Comparison of ENCODE assay signal across 8 cellular contexts in the genomic region with DNA sequence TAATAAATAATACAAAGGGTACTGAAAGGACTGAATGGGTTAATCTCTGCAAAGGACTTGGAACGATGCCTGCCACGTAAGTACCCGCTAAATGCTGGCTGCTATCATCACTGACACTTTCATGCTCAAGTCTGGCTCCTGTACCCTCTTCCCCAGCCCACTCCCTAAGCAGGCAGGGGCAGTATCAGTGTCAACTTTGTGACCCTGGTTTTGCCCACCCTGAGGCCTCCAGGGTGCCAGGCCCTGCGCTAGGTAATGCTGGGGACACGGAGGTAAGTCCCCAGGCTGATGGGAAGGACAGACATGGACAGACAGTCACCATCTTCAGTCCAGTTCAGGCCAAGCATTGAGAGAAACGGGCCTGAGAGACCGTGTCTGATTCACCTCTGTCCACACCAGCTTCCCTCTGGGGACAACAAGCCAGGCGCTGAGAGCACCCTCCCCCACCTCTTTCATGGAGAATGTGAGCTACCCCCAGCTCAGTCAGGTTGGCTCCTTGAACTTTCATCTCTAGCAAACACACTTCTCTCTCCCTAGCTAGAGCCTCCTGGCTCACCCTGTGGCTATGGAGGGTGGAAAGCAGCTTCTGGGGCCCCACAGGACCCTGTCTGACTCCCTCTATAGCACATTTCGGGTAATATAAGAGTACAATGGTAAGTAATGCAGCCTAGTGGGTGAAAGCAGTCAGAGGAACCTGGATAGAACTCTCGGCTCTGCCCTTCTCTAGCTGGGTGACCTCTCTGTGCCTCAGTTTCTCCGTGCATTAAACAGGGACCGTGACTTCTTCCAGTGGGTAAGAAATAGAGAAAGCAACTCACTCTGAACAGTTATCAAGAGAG. TPM values are rescaled to one million over a fixed set of nuclear protein-coding genes. Genes with fewer than 3 reads are reported as not detected.
A peak's percentile ranks its signal among the peaks of the same experiment; 100 is the strongest.
DNase-seq lines count a peak whose midpoint lies in the region; ATAC-seq, FAIRE-seq and TF ChIP-seq lines count a peak whose summit lies in the region.

No MANE protein-coding gene starts in this region.

- H3K4me1 ChIP-seq in ACC112 (ENCODE audit: control insufficient read depth, insufficient read depth, low read length, unreplicated experiment) (peaks cover 28% of the 10 kb centered on the region), muscle layer of duodenum (ENCODE audit: control insufficient read depth in 1 of 2, insufficient read depth in 2 of 2, low read length in 2 of 2) (peaks cover 0 to 31% of the 10 kb centered on the region in 2 donors)

- peaks cover 18% of the 10 kb centered on the region for H3K36me3 Mint-ChIP-seq in T-helper 2 cell treated with Interferon-gamma antibody and Interleukin-4, amounts not matched to agents 5 μg/mL and 100 μg/mL, for 36 hours (ENCODE audit: low read depth)

- H3K4me1 Mint-ChIP-seq in T-helper 2 cell treated with Interferon-gamma antibody and Interleukin-4, amounts not matched to agents 5 μg/mL and 100 μg/mL, for 36 hours (ENCODE audit: low read depth) = peaks cover 57% of the 10 kb centered on the region

- H2AFZ ChIP-seq in ACC112 (ENCODE audit: low read length, unreplicated experiment) = peak overlapping the region; percentile 20

- peak overlapping the region; percentile 96 for H3K27ac Mint-ChIP-seq in T-helper 2 cell treated with Interferon-gamma antibody and Interleukin-4, amounts not matched to agents 5 μg/mL and 100 μg/mL, for 36 hours

- no peaks in the 10 kb centered on the region for H3K9me3 Mint-ChIP-seq in T-helper 2 cell treated with Interferon-gamma antibody and Interleukin-4, amounts not matched to agents 5 μg/mL and 100 μg/mL, for 36 hours

- no peak for TF ChIP-seq CTCF in epithelial cell of esophagus (IDR thresholded peaks at IDR 0.05; ENCODE audit: insufficient read depth, low read depth, low read length, missing control alignments)

- FAIRE-seq in GM12892 (lab: Jason Lieb, UNC) = peak; percentile 46

- H3K27me3 ChIP-seq in ACC112 (ENCODE audit: insufficient read depth, low read length) (no peaks in the 10 kb centered on the region), muscle layer of duodenum (ENCODE audit: low read depth, low read length) (no peaks in the 10 kb centered on the region)

- H3K9me3 ChIP-seq in muscle layer of duodenum (ENCODE audit: control insufficient read depth in 1 of 2, low read length in 2 of 2) = no peaks in the 10 kb centered on the region

- H3K27me3 Mint-ChIP-seq in T-helper 2 cell treated with Interferon-gamma antibody and Interleukin-4, amounts not matched to agents 5 μg/mL and 100 μg/mL, for 36 hours (ENCODE audit: low read depth) = no peaks in the 10 kb centered on the region

- peak overlapping the region; percentile 82 for H3K4me3 ChIP-seq in ACC112 (ENCODE audit: low read depth, low read length)
- peak overlapping the region; percentile 78 for H3K4me3 ChIP-seq in epithelial cell of esophagus (ENCODE audit: low read length)
- peak overlapping the region; percentile 89 to 99 for H3K4me3 ChIP-seq in muscle layer of duodenum (ENCODE audit: low read depth in 1 of 2, low read length in 2 of 2)

- H3K79me2 ChIP-seq in ACC112 (ENCODE audit: control insufficient read depth, insufficient read depth, low read length, unreplicated experiment) = peaks cover 40% of the 10 kb centered on the region

- H3K27ac ChIP-seq in ACC112 (ENCODE audit: low read depth, low read length) = peak overlapping the region; percentile 89
- H3K27ac ChIP-seq in muscle layer of duodenum (ENCODE audit: low read length) = peak overlapping the region; percentile 96

- peak overlapping the region; percentile 100 for H3K4me3 Mint-ChIP-seq in T-helper 2 cell treated with Interferon-gamma antibody and Interleukin-4, amounts not matched to agents 5 μg/mL and 100 μg/mL, for 36 hours

- H3K36me3 ChIP-seq in ACC112 (ENCODE audit: insufficient read depth, low read length) (no peaks in the 10 kb centered on the region), muscle layer of duodenum (ENCODE audit: control insufficient read depth in 1 of 2, insufficient read depth in 2 of 2, low read length in 2 of 2) (no peaks in the 10 kb centered on the region)

- DNase-seq in GM12892 (ENCODE audit: insufficient read length) (no peak), epithelial cell of esophagus (ENCODE audit: low read depth) (peak; percentile 39)
- no peak for DNase-seq in T-helper 2 cell treated with Interferon-gamma antibody and Interleukin-4, amounts not matched to agents 5 μg/mL and 100 μg/mL, for 36 hours (ENCODE audit: low spot score)

- TF ChIP-seq POLR2A in GM12892 (IDR thresholded peaks at IDR 0.05; ENCODE audit: low read depth, low read length) = no peak

- ATAC-seq in GM21786 (IDR thresholded peaks at IDR 0.05; ENCODE audit: unreplicated experiment) = no peak
- ATAC-seq in HG02759 (IDR thresholded peaks at IDR 0.05; ENCODE audit: unreplicated experiment) = no peak
- no peak for ATAC-seq in HG03439 (IDR thresholded peaks at IDR 0.05; ENCODE audit: unreplicated experiment)

RNA-seq across cellular contexts. Expression of a gene that starts 0.8 kb away (rescaled TPM):
- polyA plus RNA-seq in GM12892 (2012; ENCODE audit: missing spikeins) = 65.3 TPM

RNA-seq across cellular contexts. Expression of a gene that starts 3.4 kb away (rescaled TPM):
- 0.59 TPM for polyA plus RNA-seq in GM12892 (2012; ENCODE audit: missing spikeins)

RNA-seq across cellular contexts. Expression of a gene that starts 7.0 kb away (rescaled TPM):
- polyA plus RNA-seq in GM12892 (2012; ENCODE audit: missing spikeins) = 8.2 TPM

RNA-seq across cellular contexts. Expression of a gene that starts 22.3 kb away (rescaled TPM):
- not detected for polyA plus RNA-seq in GM12892 (2012; ENCODE audit: missing spikeins)

RNA-seq across cellular contexts. Expression of a gene that starts 23.5 kb away (rescaled TPM):
- 0.28 TPM for polyA plus RNA-seq in GM12892 (2012; ENCODE audit: missing spikeins)
